22 cellular contexts compared by ENCODE assay signal in the genomic region with DNA sequence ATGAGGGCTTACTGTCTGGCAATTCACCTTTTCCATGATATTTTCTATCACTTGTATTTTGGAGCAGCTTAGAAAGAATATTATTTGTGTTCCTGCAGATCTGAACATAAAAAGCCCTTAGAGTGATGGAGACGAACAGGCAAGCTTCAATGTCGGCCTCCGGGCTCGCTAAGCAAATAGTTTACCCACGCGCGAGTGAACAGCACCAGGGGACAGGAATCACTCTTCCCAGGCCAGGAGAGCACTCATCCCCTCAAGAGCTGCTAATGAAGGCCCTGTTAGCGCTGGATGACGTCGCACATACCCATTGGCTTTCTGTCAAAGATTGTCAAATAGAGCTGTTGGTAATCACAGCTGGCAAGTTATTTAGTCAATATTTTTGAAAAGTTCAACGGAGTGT.
DNase-seq lines count a peak whose midpoint lies in the region; ATAC-seq and TF ChIP-seq lines count a peak whose summit lies in the region.
"Had no signal": no experiment of that assay in that cellular context is flagged by ENCODE, and none has a peak within 500 bp of the region (broad histone marks: within the 10 kb centered on the region; RNA-seq: fewer than 3 reads in every experiment).

No MANE protein-coding gene starts in this region.

- no peak for ATAC-seq in activated CD8-positive, alpha-beta T cell treated with anti-CD3 and anti-CD28 coated beads for 36 hours
- ATAC-seq: activated naive CD4-positive, alpha-beta T cell treated with anti-CD3 and anti-CD28 coated beads, Interleukin-2, amount 50 U/mL, for 72 hours; body of pancreas; natural killer cell treated with Interleukin-12 subunit alpha and Interleukin-12 subunit beta and Interleukin-15 and Interleukin-18, amount 100 ng/mL, for 72 hours; stimulated activated effector memory CD8-positive, alpha-beta T cell treated with anti-CD3 and anti-CD28 coated beads, Interleukin-12 subunit alpha, Interleukin-12 subunit beta, amount 100 ng/mL, for 72 hours had no signal

- no peaks in the 10 kb centered on the region for H3K27me3 ChIP-seq in endodermal cell (ENCODE audit: control insufficient read depth, insufficient read depth, low read length, poor library complexity, severe bottlenecking)
- H3K27me3 ChIP-seq in vagina = no peaks in the 10 kb centered on the region
- H3K27me3 ChIP-seq: body of pancreas, esophagus squamous epithelium had no signal

- H3K9me3 Mint-ChIP-seq in endodermal cell = no peaks in the 10 kb centered on the region
- H3K9me3 Mint-ChIP-seq in activated CD8-positive, alpha-beta T cell treated with anti-CD3 and anti-CD28 coated beads for 36 hours = no peaks in the 10 kb centered on the region
- H3K9me3 Mint-ChIP-seq: natural killer cell treated with Interleukin-12 subunit alpha and Interleukin-12 subunit beta and Interleukin-15 and Interleukin-18, amount 100 ng/mL, for 72 hours; stimulated activated effector memory CD8-positive, alpha-beta T cell treated with anti-CD3 and anti-CD28 coated beads, Interleukin-12 subunit alpha, Interleukin-12 subunit beta, amount 100 ng/mL, for 72 hours; type B pancreatic cell had no signal

- WGBS in endodermal cell (ENCODE audit: insufficient coverage in 1 of 2, insufficient read length in 1 of 2), 2 experiments = 86 to 90% methylated on average over 10 to 11 of the region's 11 CpGs

- no peaks in the 10 kb centered on the region for H3K9me3 ChIP-seq in endodermal cell (ENCODE audit: control insufficient read depth, low read length)
- H3K9me3 ChIP-seq in vagina = no peaks in the 10 kb centered on the region
- H3K9me3 ChIP-seq: body of pancreas, esophagus squamous epithelium had no signal

- H3K36me3 Mint-ChIP-seq in endodermal cell (ENCODE audit: low read depth) = no peaks in the 10 kb centered on the region
- no peaks in the 10 kb centered on the region for H3K36me3 Mint-ChIP-seq in activated CD8-positive, alpha-beta T cell treated with anti-CD3 and anti-CD28 coated beads for 36 hours (ENCODE audit: low read depth)
- H3K36me3 Mint-ChIP-seq: activated naive CD4-positive, alpha-beta T cell treated with anti-CD3 and anti-CD28 coated beads, Interleukin-2, amount 50 U/mL, for 72 hours; natural killer cell treated with Interleukin-12 subunit alpha and Interleukin-12 subunit beta and Interleukin-15 and Interleukin-18, amount 100 ng/mL, for 72 hours; stimulated activated effector memory CD8-positive, alpha-beta T cell treated with anti-CD3 and anti-CD28 coated beads, Interleukin-12 subunit alpha, Interleukin-12 subunit beta, amount 100 ng/mL, for 72 hours had no signal

- H3K4me3 ChIP-seq in endodermal cell (ENCODE audit: low read length) (no peak overlapping the region), vagina (no peak overlapping the region)
- H3K4me3 ChIP-seq: body of pancreas, esophagus squamous epithelium had no signal

- no peak for TF ChIP-seq POLR2A in vagina (IDR thresholded peaks at IDR 0.05)

- POLR2A ChIA-PET in activated CD8-positive, alpha-beta T cell treated with anti-CD3 and anti-CD28 coated beads for 36 hours (lab: Charles Lee) = no interaction called here

- no peaks in the 10 kb centered on the region for H3K36me3 ChIP-seq in endodermal cell (ENCODE audit: control insufficient read depth, insufficient read depth, low read length)
- no peaks in the 10 kb centered on the region for H3K36me3 ChIP-seq in vagina
- H3K36me3 ChIP-seq: esophagus squamous epithelium had no signal

- intact Hi-C loops in vagina (cut with DNase I) = no loop called here
- intact Hi-C loops in activated CD8-positive, alpha-beta T cell treated with anti-CD3 and anti-CD28 coated beads for 36 hours (cut with micrococcal nuclease) = no loop called here

- TF ChIP-seq CTCF in endodermal cell (conservative IDR thresholded peaks at IDR 0.05) = no peak
- no peak for TF ChIP-seq CTCF in vagina (IDR thresholded peaks at IDR 0.05)
- TF ChIP-seq CTCF in activated CD8-positive, alpha-beta T cell treated with anti-CD3 and anti-CD28 coated beads for 36 hours (IDR thresholded peaks at IDR 0.05) = no peak

- H3K4me1 ChIP-seq in endodermal cell (ENCODE audit: control insufficient read depth, insufficient read depth, low read length) (no peaks in the 10 kb centered on the region), vagina (no peaks in the 10 kb centered on the region)

- H3K27ac Mint-ChIP-seq in endodermal cell = no peak overlapping the region
- H3K27ac Mint-ChIP-seq in activated CD8-positive, alpha-beta T cell treated with anti-CD3 and anti-CD28 coated beads for 36 hours = no peak overlapping the region
- H3K27ac Mint-ChIP-seq: activated naive CD4-positive, alpha-beta T cell treated with anti-CD3 and anti-CD28 coated beads, Interleukin-2, amount 50 U/mL, for 72 hours; natural killer cell treated with Interleukin-12 subunit alpha and Interleukin-12 subunit beta and Interleukin-15 and Interleukin-18, amount 100 ng/mL, for 72 hours; stimulated activated effector memory CD8-positive, alpha-beta T cell treated with anti-CD3 and anti-CD28 coated beads, Interleukin-12 subunit alpha, Interleukin-12 subunit beta, amount 100 ng/mL, for 72 hours; type B pancreatic cell had no signal

- DNase-seq in NCI-H146 (lab: John Stamatoyannopoulos, UW) (peak; percentile 85), NCI-H146 treated with DMSO at 0.1 percent for 48 hours (lab: John Stamatoyannopoulos, UW; ENCODE audit: unreplicated experiment) (no peak), NCI-H345 treated with DMSO at 0.1 percent for 48 hours (lab: John Stamatoyannopoulos, UW; ENCODE audit: unreplicated experiment) (peak; percentile 41), endodermal cell (peak; percentile 42), superior temporal gyrus (ENCODE audit: extremely low spot score) (peak; percentile 38), NCI-H524 treated with DMSO at 0.1 percent for 48 hours (lab: John Stamatoyannopoulos, UW) (no peak), vagina (ENCODE audit: extremely low spot score in 2 of 2) (no peak)
- no peak for DNase-seq in activated CD8-positive, alpha-beta T cell treated with anti-CD3 and anti-CD28 coated beads for 36 hours
- DNase-seq: activated CD4-positive, alpha-beta T cell treated with anti-CD3 and anti-CD28 coated beads, Interleukin-2, amount 50 U/mL, for 1 hour; dermis blood vessel endothelial cell; DMS 273 treated with DMSO at 0.1 percent for 48 hours; esophagus squamous epithelium; GOT3; mesenchymal stem cell; RPMI8226; stimulated activated CD4-positive, alpha-beta T cell treated with anti-CD3 and anti-CD28 coated beads, Interleukin-12 subunit alpha, Interleukin-12 subunit beta, amount 100 ng/mL, for 4 hours; SW 1271 had no signal

- H3K4me1 Mint-ChIP-seq in endodermal cell = peaks cover 26% of the 10 kb centered on the region
- peaks cover 3% of the 10 kb centered on the region for H3K4me1 Mint-ChIP-seq in activated CD8-positive, alpha-beta T cell treated with anti-CD3 and anti-CD28 coated beads for 36 hours (ENCODE audit: low read depth)

- no peak overlapping the region for H3K4me3 Mint-ChIP-seq in endodermal cell
- H3K4me3 Mint-ChIP-seq in activated CD8-positive, alpha-beta T cell treated with anti-CD3 and anti-CD28 coated beads for 36 hours = no peak overlapping the region
- H3K4me3 Mint-ChIP-seq: natural killer cell treated with Interleukin-12 subunit alpha and Interleukin-12 subunit beta and Interleukin-15 and Interleukin-18, amount 100 ng/mL, for 72 hours; stimulated activated effector memory CD8-positive, alpha-beta T cell treated with anti-CD3 and anti-CD28 coated beads, Interleukin-12 subunit alpha, Interleukin-12 subunit beta, amount 100 ng/mL, for 72 hours; type B pancreatic cell had no signal

- CTCF ChIA-PET in activated CD8-positive, alpha-beta T cell treated with anti-CD3 and anti-CD28 coated beads for 36 hours (lab: Charles Lee) = no interaction called here

- no peak overlapping the region for H3K9ac ChIP-seq in endodermal cell (ENCODE audit: extremely low read depth, low read length, poor library complexity, severe bottlenecking)

- H3K27ac ChIP-seq in endodermal cell (ENCODE audit: low read depth, low read length) = no peak overlapping the region
- no peak overlapping the region for H3K27ac ChIP-seq in vagina
- H3K27ac ChIP-seq: body of pancreas, esophagus squamous epithelium had no signal

- H3K27me3 Mint-ChIP-seq in endodermal cell (ENCODE audit: insufficient read depth) = peaks cover 1% of the 10 kb centered on the region
- H3K27me3 Mint-ChIP-seq in activated CD8-positive, alpha-beta T cell treated with anti-CD3 and anti-CD28 coated beads for 36 hours = no peaks in the 10 kb centered on the region
- H3K27me3 Mint-ChIP-seq: natural killer cell treated with Interleukin-12 subunit alpha and Interleukin-12 subunit beta and Interleukin-15 and Interleukin-18, amount 100 ng/mL, for 72 hours; type B pancreatic cell had no signal

Comparison
In these comparisons a context has a peak if more than half of its experiments do, and no peak if none do; other contexts are left out.
1. DNase-seq: peak in NCI-H146 (single experiment), NCI-H345 treated with DMSO at 0.1 percent for 48 hours (single experiment), endodermal cell (single experiment) and superior temporal gyrus (single experiment); none in NCI-H146 treated with DMSO at 0.1 percent for 48 hours (single experiment), NCI-H524 treated with DMSO at 0.1 percent for 48 hours (single experiment), vagina (0 of 2) and activated CD8-positive, alpha-beta T cell treated with anti-CD3 and anti-CD28 coated beads for 36 hours (single experiment).